11 cellular contexts compared by ENCODE assay signal in genomic region chr6:56914791-56915658, GRCh38. TPM values are rescaled to one million over a fixed set of nuclear protein-coding genes. Genes with fewer than 3 reads are reported as not detected.
A peak's percentile ranks its signal among the peaks of the same experiment; 100 is the strongest.
DNase-seq lines count a peak whose midpoint lies in the region; ATAC-seq, FAIRE-seq and TF ChIP-seq lines count a peak whose summit lies in the region.
"Had no signal": no experiment of that assay in that cellular context is flagged by ENCODE, and none has a peak within 500 bp of the region (broad histone marks: within the 10 kb centered on the region; RNA-seq: fewer than 3 reads in every experiment).

No MANE protein-coding gene starts in this region.

- no peak for TF ChIP-seq POLR2A in GM12891 (IDR thresholded peaks at IDR 0.05; ENCODE audit: low read depth, low read length)

- DNase-seq in GM12891 (ENCODE audit: insufficient read length, low spot score) = no peak
- peak; percentile 57 for DNase-seq in SKM-1 treated with dmso at 0.1 percent for 144 hours (lab: John Stamatoyannopoulos, UW; ENCODE audit: unreplicated experiment)
- DNase-seq in stimulated activated CD4-positive, alpha-beta T cell treated with anti-CD3 and anti-CD28 coated beads, Interleukin-1b, Interleukin-23, amount 100 ng/mL, for 48 hours = no peak
- no peak for DNase-seq in AML-193 (lab: John Stamatoyannopoulos, UW)
- no peak for DNase-seq in NCI-H748 treated with DMSO at 0.1 percent for 48 hours (lab: John Stamatoyannopoulos, UW)
- DNase-seq: activated CD4-positive, alpha-beta T cell treated with anti-CD3 and anti-CD28 coated beads for 1 hour; NK-92 treated with Interleukin-12 subunit alpha and Interleukin-12 subunit beta, amount 100 ng/mL, for 24 hours had no signal

- H3K27ac ChIP-seq in layer of hippocampus (ENCODE audit: low read depth, low read length) = peak overlapping the region; percentile 12
- H3K27ac ChIP-seq: HL-60 had no signal

- ATAC-seq in HG03103 (IDR thresholded peaks at IDR 0.05; ENCODE audit: low read depth, unreplicated experiment) (peak; percentile 61), GM18867 (IDR thresholded peaks at IDR 0.05; ENCODE audit: unreplicated experiment) (no peak)

- no peaks in the 10 kb centered on the region for H3K27me3 ChIP-seq in layer of hippocampus (ENCODE audit: control insufficient read depth, insufficient read depth, low read length)

- peak; percentile 67 for FAIRE-seq in GM12891 (lab: Jason Lieb, UNC)

TF ChIP-seq in GM12891, 5 proteins besides CTCF, POLR2A, EP300 and RAD21:
- TF ChIP-seq SPI1 (IDR thresholded peaks at IDR 0.05; ENCODE audit: low read depth, low read length) (peak; percentile 38; the same call in 1 of the 2 replicates), TAF1 (IDR thresholded peaks at IDR 0.05; ENCODE audit: low read depth, low read length) (no peak), POLR2AphosphoS5 (IDR thresholded peaks at IDR 0.05; ENCODE audit: low read depth, low read length) (no peak), PAX5 (IDR thresholded peaks at IDR 0.05; ENCODE audit: insufficient read depth, low read length, severe bottlenecking) (no peak), POU2F2 (IDR thresholded peaks at IDR 0.05; ENCODE audit: low read depth, low read length) (no peak)

RNA-seq across cellular contexts. Expression of gene BEND6, which starts 39.9 kb away (rescaled TPM):
- 0.30 TPM for polyA plus RNA-seq in GM12891 (2012; ENCODE audit: low read depth, missing spikeins)
